8 cellular contexts compared by ENCODE assay signal in genomic region chr13:106917673-106918652, GRCh38.
DNase-seq lines count a peak whose midpoint lies in the region; ATAC-seq, FAIRE-seq and TF ChIP-seq lines count a peak whose summit lies in the region.

No MANE protein-coding gene starts in this region.

- no peaks in the 10 kb centered on the region for H3K9me1 ChIP-seq in keratinocyte (ENCODE audit: control insufficient read depth, extremely low read depth, insufficient read depth, low read length)

- H3K27ac Mint-ChIP-seq in central memory CD8-positive, alpha-beta T cell (ENCODE audit: low read depth) = no peak overlapping the region

- no peaks in the 10 kb centered on the region for H3K79me2 ChIP-seq in keratinocyte (ENCODE audit: control insufficient read depth, insufficient read depth, low read length)

- no peaks in the 10 kb centered on the region for H3K27me3 ChIP-seq in keratinocyte (ENCODE audit: control insufficient read depth, extremely low read depth, insufficient read depth, low read length)

- no peaks in the 10 kb centered on the region for H3K4me1 ChIP-seq in keratinocyte (ENCODE audit: control insufficient read depth, extremely low read depth, insufficient read depth, low read length)

- H3K4me3 Mint-ChIP-seq in central memory CD8-positive, alpha-beta T cell = peak overlapping the region; percentile 60

- dilution Hi-C loops in keratinocyte (cut with MboI; ENCODE audit: extremely low pct_ligation_motif_present, low sequenced_read_pairs) = no loop called here

- peaks cover 25% of the 10 kb centered on the region for H3K27me3 Mint-ChIP-seq in central memory CD8-positive, alpha-beta T cell

- no peaks in the 10 kb centered on the region for H3K9me3 ChIP-seq in keratinocyte (ENCODE audit: control insufficient read depth, low read depth, low read length)

- peak; percentile 78 to 85 for DNase-seq in NCI-H187 (lab: John Stamatoyannopoulos, UW)
- DNase-seq in NCI-H187 treated with DMSO at 0.1 percent for 48 hours (lab: John Stamatoyannopoulos, UW) = no peak
- peak; percentile 64 for DNase-seq in NAMALWA (ENCODE audit: low spot score)
- DNase-seq in activated CD4-positive, CD25-positive, alpha-beta regulatory T cell (lab: John Stamatoyannopoulos, UW) = peak; percentile 3 to 19 (median 14)
- DNase-seq in central memory CD8-positive, alpha-beta T cell (ENCODE audit: low spot score in 2 of 2) = peak; percentile 25 to 37
- DNase-seq in keratinocyte (ENCODE audit: low read depth, low spot score) = no peak
- peak; percentile 37 to 61 for DNase-seq in stimulated activated CD4-positive, alpha-beta T cell treated with anti-CD3 and anti-CD28 coated beads, Interleukin-12 subunit alpha, Interleukin-12 subunit beta, amount 100 ng/mL, for 24 hours (ENCODE audit: low read depth in 2 of 2)

- H3K9me3 Mint-ChIP-seq in central memory CD8-positive, alpha-beta T cell = no peaks in the 10 kb centered on the region

- H3K4me2 ChIP-seq in keratinocyte (ENCODE audit: control insufficient read depth, extremely low read depth, insufficient read depth, low read depth, low read length) = peak overlapping the region; percentile 75

- H3K4me1 Mint-ChIP-seq in central memory CD8-positive, alpha-beta T cell = no peaks in the 10 kb centered on the region

- H3K36me3 Mint-ChIP-seq in central memory CD8-positive, alpha-beta T cell (ENCODE audit: insufficient read depth) = peaks cover 5% of the 10 kb centered on the region

- no peaks in the 10 kb centered on the region for H3K36me3 ChIP-seq in keratinocyte (ENCODE audit: control insufficient read depth in 2 of 2, extremely low read depth in 1 of 2, insufficient read depth in 2 of 2, low read length in 2 of 2)

- H4K20me1 ChIP-seq in keratinocyte (ENCODE audit: control insufficient read depth, extremely low read depth, insufficient read depth, low read length) = no peaks in the 10 kb centered on the region

- peak overlapping the region; percentile 40 for H3K27ac ChIP-seq in keratinocyte (ENCODE audit: control insufficient read depth, insufficient read depth, low read length)

- peak overlapping the region; percentile 39 to 83 (median 73) for H3K4me3 ChIP-seq in keratinocyte (ENCODE audit: control insufficient read depth in 2 of 3, extremely low read depth in 1 of 3, insufficient read depth in 2 of 3, low read depth in 1 of 3, low read length in 3 of 3)

- peak; percentile 91 for ATAC-seq in HG02571 (IDR thresholded peaks at IDR 0.05; ENCODE audit: unreplicated experiment)
- peak; percentile 69 for ATAC-seq in central memory CD8-positive, alpha-beta T cell (replicated peaks; ENCODE audit: extremely low read depth, poor library complexity, severe bottlenecking)

- TF ChIP-seq CTCF in keratinocyte (optimal IDR thresholded peaks at IDR 0.05 in 1 of 3, IDR thresholded peaks at IDR 0.05 in 1 of 3, conservative IDR thresholded peaks at IDR 0.05 in 1 of 3; ENCODE audit: extremely low read depth in 1 of 3, insufficient read depth in 2 of 3, low read length in 3 of 3) = peak; percentile 83 to 97 (median 92)

- FAIRE-seq in keratinocyte (lab: Jason Lieb, UNC) = no peak

- peak overlapping the region; percentile 90 for H2AFZ ChIP-seq in keratinocyte (ENCODE audit: control insufficient read depth, low read length)

- peak overlapping the region; percentile 72 for H3K9ac ChIP-seq in keratinocyte (ENCODE audit: control insufficient read depth, extremely low read depth, insufficient read depth, low read length)

Comparison
In these comparisons a context has a peak if more than half of its experiments do, and no peak if none do; other contexts are left out.
1. DNase-seq: peak in NCI-H187 (2 of 2), NAMALWA (single experiment), activated CD4-positive, CD25-positive, alpha-beta regulatory T cell (4 of 4), central memory CD8-positive, alpha-beta T cell (2 of 2) and stimulated activated CD4-positive, alpha-beta T cell treated with anti-CD3 and anti-CD28 coated beads, Interleukin-12 subunit alpha, Interleukin-12 subunit beta, amount 100 ng/mL, for 24 hours (2 of 2); none in NCI-H187 treated with DMSO at 0.1 percent for 48 hours (single experiment) and keratinocyte (single experiment).